9 cellular contexts compared by ENCODE assay signal in the genomic region with DNA sequence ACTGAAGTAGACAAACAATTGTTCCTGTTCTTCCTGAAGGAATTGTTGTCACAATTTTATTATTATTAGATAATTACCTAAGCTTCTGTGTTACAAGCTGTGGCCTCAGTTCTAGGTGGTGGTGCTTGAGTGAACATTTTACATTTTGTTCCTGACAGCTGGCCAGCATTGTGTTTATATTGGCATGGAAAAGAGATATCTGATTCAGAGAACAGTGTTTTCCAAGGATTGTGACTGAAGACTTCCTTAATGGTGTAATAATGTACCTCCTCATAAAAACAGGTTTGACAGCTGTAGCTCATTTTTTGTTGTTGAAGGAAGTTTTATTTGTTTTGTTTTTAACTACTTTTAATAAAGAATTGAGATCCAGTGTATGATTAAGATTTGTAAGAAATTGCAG.
DNase-seq lines count a peak whose midpoint lies in the region; TF ChIP-seq lines count a peak whose summit lies in the region.
"Had no signal": no experiment of that assay in that cellular context is flagged by ENCODE, and none has a peak within 500 bp of the region (broad histone marks: within the 10 kb centered on the region; RNA-seq: fewer than 3 reads in every experiment).

No MANE protein-coding gene starts in this region.

- TF ChIP-seq CTCF in fibroblast of the aortic adventitia (IDR thresholded peaks at IDR 0.05; ENCODE audit: insufficient read depth, low read length) = no peak

- H3K4me3 ChIP-seq in fibroblast of the aortic adventitia (ENCODE audit: low read depth, low read length) (no peak overlapping the region), skeletal muscle cell (ENCODE audit: low read depth, low read length) (no peak overlapping the region)

- peak; percentile 28 for DNase-seq in GM04504 (ENCODE audit: low read depth)
- DNase-seq in NCI-H774 (lab: John Stamatoyannopoulos, UW) = peak; percentile 56
- DNase-seq in fibroblast of the aortic adventitia (ENCODE audit: low read depth) = peak; percentile 79
- DNase-seq in skeletal muscle cell (ENCODE audit: low read depth) = peak; percentile 74
- no peak for DNase-seq in GOT3 (lab: John Stamatoyannopoulos, UW)
- DNase-seq in activated CD4-positive, alpha-beta T cell treated with anti-CD3 and anti-CD28 coated beads for 1 hour = no peak
- DNase-seq in activated CD4-positive, alpha-beta T cell treated with anti-CD3 and anti-CD28 coated beads for 48 hours = no peak
- no peak for DNase-seq in activated effector memory CD4-positive, alpha-beta T cell treated with Interleukin-2 at 50 U/mL for 16 hours
- DNase-seq: erythroblast had no signal

Comparison
In these comparisons a context has a peak if more than half of its experiments do, and no peak if none do; other contexts are left out.
1. DNase-seq: peak in GM04504 (single experiment), NCI-H774 (single experiment), fibroblast of the aortic adventitia (single experiment) and skeletal muscle cell (single experiment); none in GOT3 (single experiment), activated CD4-positive, alpha-beta T cell treated with anti-CD3 and anti-CD28 coated beads for 1 hour (single experiment), activated CD4-positive, alpha-beta T cell treated with anti-CD3 and anti-CD28 coated beads for 48 hours (single experiment) and activated effector memory CD4-positive, alpha-beta T cell treated with Interleukin-2 at 50 U/mL for 16 hours (single experiment).